ENCODE assay signal across 18 cellular contexts in genomic region chr18:79217979-79218604, GRCh38.
DNase-seq lines count a peak whose midpoint lies in the region; ATAC-seq, FAIRE-seq and TF ChIP-seq lines count a peak whose summit lies in the region.
"Had no signal": no experiment of that assay in that cellular context is flagged by ENCODE, and none has a peak within 500 bp of the region (broad histone marks: within the 10 kb centered on the region; RNA-seq: fewer than 3 reads in every experiment).

No MANE protein-coding gene starts in this region.

- ATAC-seq in gastrocnemius medialis (peak; percentile 83 to 88), GM21447 (IDR thresholded peaks at IDR 0.05; ENCODE audit: unreplicated experiment) (no peak), HG02981 (IDR thresholded peaks at IDR 0.05; ENCODE audit: unreplicated experiment) (no peak)
- ATAC-seq in stimulated activated naive CD8-positive, alpha-beta T cell treated with anti-CD3 and anti-CD28 coated beads, Interleukin-15, Interleukin-2, amounts not matched to agents 100 U/mL and 50 U/mL, for 24 hours, result no peak
- ATAC-seq: naive thymus-derived CD4-positive, alpha-beta T cell had no signal

- peaks cover 1% of the 10 kb centered on the region for H3K36me3 Mint-ChIP-seq in astrocyte (ENCODE audit: low read depth, unreplicated experiment)

- H3K27me3 Mint-ChIP-seq in astrocyte (ENCODE audit: low read depth, unreplicated experiment), result no peaks in the 10 kb centered on the region
- H3K27me3 Mint-ChIP-seq: CD4-positive, alpha-beta memory T cell; naive thymus-derived CD4-positive, alpha-beta T cell had no signal

- H3K79me2 ChIP-seq in astrocyte (ENCODE audit: insufficient read depth, low read length), result no peaks in the 10 kb centered on the region

- H3K4me1 ChIP-seq in astrocyte (ENCODE audit: insufficient read depth, low read length) (no peaks in the 10 kb centered on the region), gastrocnemius medialis (peaks cover 15 to 20% of the 10 kb centered on the region in 2 donors)
- H3K4me1 ChIP-seq: lower lobe of right lung had no signal

- DNase-seq in LNCaP clone FGC (ENCODE audit: low read depth) (peak; percentile 71), astrocyte (ENCODE audit: low read depth) (no peak), gastrocnemius medialis (peak; percentile 79 to 87), glomerular visceral epithelial cell (ENCODE audit: extremely low spot score) (no peak)
- no peak for DNase-seq in stimulated activated naive CD8-positive, alpha-beta T cell treated with anti-CD3 and anti-CD28 coated beads, Interleukin-15, Interleukin-2, amounts not matched to agents 100 U/mL and 50 U/mL, for 24 hours
- DNase-seq: activated effector memory CD4-positive, alpha-beta T cell treated with anti-CD3 and anti-CD28 coated beads, Interleukin-2, amount 50 U/mL, for 16 hours; CD4-positive, alpha-beta memory T cell; cortex of kidney; DMS79 treated with DMSO at 0.1 percent for 48 hours; lower lobe of right lung; naive thymus-derived CD4-positive, alpha-beta T cell; NCI-H2029; retina; T-helper 1 cell had no signal

- in situ Hi-C loops in gastrocnemius medialis (cut with MboI; ENCODE audit: low sequenced_read_pairs in 4 of 4), result no loop called here

- H3K4me3 Mint-ChIP-seq in astrocyte (ENCODE audit: unreplicated experiment), result no peak overlapping the region
- H3K4me3 Mint-ChIP-seq: CD4-positive, alpha-beta memory T cell; naive thymus-derived CD4-positive, alpha-beta T cell had no signal

- H4K20me1 ChIP-seq in astrocyte (ENCODE audit: insufficient read depth, low read length), result no peaks in the 10 kb centered on the region

- no peaks in the 10 kb centered on the region for H3K36me3 ChIP-seq in astrocyte (ENCODE audit: insufficient read depth, low read length)
- no peaks in the 10 kb centered on the region for H3K36me3 ChIP-seq in gastrocnemius medialis

- intact Hi-C loops in gastrocnemius medialis (cut with DNase I; ENCODE audit: low total_unique reads), result loop anchor here (1.0 to 5.0 kb wide), 2 partner anchors 116 to 149 kb away; partner anchors contain the start of gene ATP9B

- FAIRE-seq in astrocyte (lab: Jason Lieb, UNC), result no peak
- FAIRE-seq: GM18507 had no signal

- no peak overlapping the region for H3K9ac ChIP-seq in astrocyte (ENCODE audit: low read length)

- no peaks in the 10 kb centered on the region for H3K9me3 Mint-ChIP-seq in astrocyte (ENCODE audit: unreplicated experiment)
- H3K9me3 Mint-ChIP-seq: CD4-positive, alpha-beta memory T cell; naive thymus-derived CD4-positive, alpha-beta T cell had no signal

- H2AFZ ChIP-seq in astrocyte (ENCODE audit: low read depth, low read length), result no peak overlapping the region

- H3K27me3 ChIP-seq in astrocyte (ENCODE audit: insufficient read depth, low read length) (no peaks in the 10 kb centered on the region), layer of hippocampus (ENCODE audit: control insufficient read depth, insufficient read depth, low read length) (no peaks in the 10 kb centered on the region), gastrocnemius medialis (no peaks in the 10 kb centered on the region)

- no peak for TF ChIP-seq CTCF in LNCaP clone FGC (IDR thresholded peaks at IDR 0.05; ENCODE audit: control insufficient read depth, extremely low read depth, insufficient read depth)
- TF ChIP-seq CTCF in astrocyte (IDR thresholded peaks at IDR 0.05; ENCODE audit: insufficient read depth, low read depth, low read length), result no peak
- TF ChIP-seq CTCF in gastrocnemius medialis (IDR thresholded peaks at IDR 0.05 in 4 of 5, conservative IDR thresholded peaks at IDR 0.05 in 1 of 5), result no peak

- H3K9me3 ChIP-seq in astrocyte (ENCODE audit: insufficient read depth, low read depth, low read length), result no peaks in the 10 kb centered on the region
- no peaks in the 10 kb centered on the region for H3K9me3 ChIP-seq in gastrocnemius medialis
- H3K9me3 ChIP-seq: lower lobe of right lung had no signal

- H3K27ac ChIP-seq in astrocyte (ENCODE audit: low read depth, low read length), result no peak overlapping the region
- peak overlapping the region; percentile 48 for H3K27ac ChIP-seq in layer of hippocampus (ENCODE audit: low read depth, low read length)
- peak overlapping the region; percentile 84 to 89 (median 88) for H3K27ac ChIP-seq in gastrocnemius medialis
- H3K27ac ChIP-seq: lower lobe of right lung had no signal

- no peaks in the 10 kb centered on the region for H3K4me1 Mint-ChIP-seq in astrocyte (ENCODE audit: low read depth, unreplicated experiment)

- H3K4me2 ChIP-seq in astrocyte (ENCODE audit: low read length), result no peak overlapping the region

- H3K27ac Mint-ChIP-seq in astrocyte (ENCODE audit: unreplicated experiment), result peak overlapping the region; percentile 43
- H3K27ac Mint-ChIP-seq: CD4-positive, alpha-beta memory T cell had no signal

- peak overlapping the region; percentile 11; the same call in 1 of the 2 replicates for H3K4me3 ChIP-seq in LNCaP clone FGC (ENCODE audit: low read depth, low read length)
- H3K4me3 ChIP-seq in astrocyte (ENCODE audit: insufficient read depth, low read depth, low read length), result no peak overlapping the region
- peak overlapping the region; percentile 44 to 54 (median 46) for H3K4me3 ChIP-seq in gastrocnemius medialis
- H3K4me3 ChIP-seq: lower lobe of right lung had no signal

- TF ChIP-seq POLR2A in gastrocnemius medialis (IDR thresholded peaks at IDR 0.05), result no peak

Comparison
In these comparisons a context has a peak if more than half of its experiments do, and no peak if none do; other contexts are left out.
1. DNase-seq: peak in LNCaP clone FGC (single experiment) and gastrocnemius medialis (2 of 2); none in astrocyte (single experiment), glomerular visceral epithelial cell (single experiment) and stimulated activated naive CD8-positive, alpha-beta T cell treated with anti-CD3 and anti-CD28 coated beads, Interleukin-15, Interleukin-2, amounts not matched to agents 100 U/mL and 50 U/mL, for 24 hours (single experiment).
2. ATAC-seq: peak in gastrocnemius medialis (2 of 2); none in stimulated activated naive CD8-positive, alpha-beta T cell treated with anti-CD3 and anti-CD28 coated beads, Interleukin-15, Interleukin-2, amounts not matched to agents 100 U/mL and 50 U/mL, for 24 hours (single experiment), GM21447 (single experiment) and HG02981 (single experiment).